In genomic region chr5:119357815-119358559, GRCh38 we compare ENCODE assay signal across 9 cellular contexts. TPM values are rescaled to one million over a fixed set of nuclear protein-coding genes. Genes with fewer than 3 reads are reported as not detected.
DNase-seq lines count a peak whose midpoint lies in the region; ATAC-seq and TF ChIP-seq lines count a peak whose summit lies in the region.
"Had no signal": no experiment of that assay in that cellular context is flagged by ENCODE, and none has a peak within 500 bp of the region (broad histone marks: within the 10 kb centered on the region; RNA-seq: fewer than 3 reads in every experiment).

No MANE protein-coding gene starts in this region.

- H3K27ac ChIP-seq in A673 (ENCODE audit: low read depth, low read length, poor library complexity, severe bottlenecking) = no peak overlapping the region
- H3K27ac ChIP-seq in naive thymus-derived CD4-positive, alpha-beta T cell (ENCODE audit: low read depth, low read length) = peak overlapping the region; percentile 55

- CTCF ChIA-PET in A673 (lab: Charles Lee) = no interaction called here
- CTCF ChIA-PET in naive thymus-derived CD4-positive, alpha-beta T cell (lab: Charles Lee) = interaction anchor here (0.6 to 1.7 kb wide), 5 partner anchors 17 to 370 kb away, joined by 3 to 4 read pairs (median 4); partner anchors contain the start of gene DTWD2

- no TSS peak for BruUV-seq in A673 (replicated peaks; lab: Mats Ljungman, UMichigan)

- H3K9me3 ChIP-seq in A673 (ENCODE audit: low read depth, low read length, poor library complexity, severe bottlenecking) = no peaks in the 10 kb centered on the region
- H3K9me3 ChIP-seq in naive thymus-derived CD4-positive, alpha-beta T cell (ENCODE audit: control insufficient read depth in 2 of 3, low read length in 3 of 3) = no peaks in the 10 kb centered on the region
- H3K9me3 ChIP-seq: Peyer's patch had no signal

- no peak for ATAC-seq in activated T-helper 17 cell treated with anti-CD3 and anti-CD28 coated beads, Interleukin-2, amount 50 U/mL, for 72 hours (replicated peaks)
- no peak for ATAC-seq in naive thymus-derived CD4-positive, alpha-beta T cell
- no peak for ATAC-seq in GM18858 (IDR thresholded peaks at IDR 0.05; ENCODE audit: unreplicated experiment)
- no peak for ATAC-seq in left ventricle myocardium superior
- no peak for ATAC-seq in HG02571 (IDR thresholded peaks at IDR 0.05; ENCODE audit: unreplicated experiment)

- H3K4me1 Mint-ChIP-seq in activated T-helper 17 cell treated with anti-CD3 and anti-CD28 coated beads, Interleukin-2, amount 50 U/mL, for 72 hours = peaks cover 52% of the 10 kb centered on the region
- H3K4me1 Mint-ChIP-seq in naive thymus-derived CD4-positive, alpha-beta T cell = peaks cover 76 to 100% (median 97%) of the 10 kb centered on the region in 7 donors

- no peak for TF ChIP-seq CTCF in A673 (conservative IDR thresholded peaks at IDR 0.05; ENCODE audit: low read depth, low read length)
- TF ChIP-seq CTCF in GM12865 (IDR thresholded peaks at IDR 0.05; ENCODE audit: insufficient read depth, low read depth, low read length, missing control alignments) = no peak

- H3K27me3 ChIP-seq in A673 (replicated peaks; ENCODE audit: insufficient read depth, low read depth, low read length, poor library complexity) = no peaks in the 10 kb centered on the region
- H3K27me3 ChIP-seq in naive thymus-derived CD4-positive, alpha-beta T cell (ENCODE audit: control insufficient read depth in 2 of 2, insufficient read depth in 2 of 2, low read length in 2 of 2) = no peaks in the 10 kb centered on the region
- H3K27me3 ChIP-seq: Peyer's patch had no signal

- peak; percentile 37 for DNase-seq in A673 (ENCODE audit: low spot score)
- no peak for DNase-seq in GM12865 (ENCODE audit: low read depth)
- DNase-seq in naive thymus-derived CD4-positive, alpha-beta T cell = no peak
- DNase-seq in left ventricle myocardium superior = no peak
- no peak for DNase-seq in A172 (ENCODE audit: low spot score)
- DNase-seq: Peyer's patch had no signal

- POLR2A ChIA-PET in A673 (lab: Charles Lee; ENCODE audit: low non-redundant PET) = no interaction called here
- POLR2A ChIA-PET in naive thymus-derived CD4-positive, alpha-beta T cell (lab: Charles Lee) = interaction anchor here (0.6 to 3.8 kb wide), 12 partner anchors 8 to 86 kb away, joined by 3 to 41 read pairs (median 6); no protein-coding TSS in a partner anchor

- H3K4me3 Mint-ChIP-seq in activated T-helper 17 cell treated with anti-CD3 and anti-CD28 coated beads, Interleukin-2, amount 50 U/mL, for 72 hours = peak overlapping the region; percentile 85
- peak overlapping the region; percentile 1 to 98 (median 89) for H3K4me3 Mint-ChIP-seq in naive thymus-derived CD4-positive, alpha-beta T cell

- H3K36me3 Mint-ChIP-seq in activated T-helper 17 cell treated with anti-CD3 and anti-CD28 coated beads, Interleukin-2, amount 50 U/mL, for 72 hours (ENCODE audit: low read depth) = peaks cover 84% of the 10 kb centered on the region
- H3K36me3 Mint-ChIP-seq in naive thymus-derived CD4-positive, alpha-beta T cell = peaks cover 0 to 24% (median 20%) of the 10 kb centered on the region in 5 donors

- peaks cover 47% of the 10 kb centered on the region for H3K4me1 ChIP-seq in A673 (ENCODE audit: insufficient read depth, low read length, poor library complexity, severe bottlenecking)
- H3K4me1 ChIP-seq in naive thymus-derived CD4-positive, alpha-beta T cell (ENCODE audit: control insufficient read depth in 2 of 2, insufficient read depth in 2 of 2, low read length in 2 of 2) = peaks cover 85 to 90% of the 10 kb centered on the region in 2 donors

- H3K36me3 ChIP-seq in A673 (ENCODE audit: insufficient read depth, low read length, poor library complexity, severe bottlenecking) = no peaks in the 10 kb centered on the region
- peaks cover 0 to 5% (median 0%) of the 10 kb centered on the region in 3 experiments for H3K36me3 ChIP-seq in naive thymus-derived CD4-positive, alpha-beta T cell (ENCODE audit: control insufficient read depth in 2 of 3, insufficient read depth in 3 of 3, low read length in 3 of 3)
- H3K36me3 ChIP-seq: Peyer's patch had no signal

- H3K4me3 ChIP-seq in A673 (ENCODE audit: low read depth, low read length, poor library complexity, severe bottlenecking) = no peak overlapping the region
- H3K4me3 ChIP-seq in GM12865 (ENCODE audit: low read depth, low read length) = peak overlapping the region; percentile 57
- no peak overlapping the region for H3K4me3 ChIP-seq in naive thymus-derived CD4-positive, alpha-beta T cell (ENCODE audit: low read length)

- intact Hi-C loops in A673 (cut with micrococcal nuclease; ENCODE audit: unreplicated experiment) (no loop called here), left ventricle myocardium superior (cut with micrococcal nuclease) (no loop called here)
- intact Hi-C loops in naive thymus-derived CD4-positive, alpha-beta T cell (cut with micrococcal nuclease) = loop anchor here (1.0 to 5.0 kb wide), 6 partner anchors 7 to 286 kb away; partner anchors contain the start of gene DMXL1 (in 1 of the 2)

- peak overlapping the region; percentile 92 for H3K27ac Mint-ChIP-seq in activated T-helper 17 cell treated with anti-CD3 and anti-CD28 coated beads, Interleukin-2, amount 50 U/mL, for 72 hours
- H3K27ac Mint-ChIP-seq in naive thymus-derived CD4-positive, alpha-beta T cell = peak overlapping the region; percentile 72 to 97 (median 91)

- H3K9me3 Mint-ChIP-seq in activated T-helper 17 cell treated with anti-CD3 and anti-CD28 coated beads, Interleukin-2, amount 50 U/mL, for 72 hours = no peaks in the 10 kb centered on the region
- peaks cover 0 to 1% (median 0%) of the 10 kb centered on the region in 11 donors for H3K9me3 Mint-ChIP-seq in naive thymus-derived CD4-positive, alpha-beta T cell

- no peaks in the 10 kb centered on the region for H3K27me3 Mint-ChIP-seq in activated T-helper 17 cell treated with anti-CD3 and anti-CD28 coated beads, Interleukin-2, amount 50 U/mL, for 72 hours
- H3K27me3 Mint-ChIP-seq in naive thymus-derived CD4-positive, alpha-beta T cell = no peaks in the 10 kb centered on the region

RNA-seq across cellular contexts. Expression of gene TNFAIP8, which starts 2.2 kb away (rescaled TPM):
- total RNA-seq in A673 (2021) (6.3 and 6.8 TPM in 2 replicates), left ventricle myocardium superior (16.3 TPM)
- 100 to 1,000 TPM; 129 to 170 TPM for total RNA-seq in activated T-helper 17 cell treated with anti-CD3 and anti-CD28 coated beads, Interleukin-2, amount 50 U/mL, for 72 hours
- total RNA-seq in naive thymus-derived CD4-positive, alpha-beta T cell = 100 to 1,000 TPM; 102 to 162 (median 130) TPM
- 100 to 1,000 TPM; 261 to 285 TPM for polyA plus RNA-seq in naive thymus-derived CD4-positive, alpha-beta T cell
- total RNA-seq in A172 (2014; rRNA removed; shearing (Covaris generic)) = 13.7 and 18.0 TPM in 2 replicates

Comparison
In these comparisons a context has a peak if more than half of its experiments do, and no peak if none do; other contexts are left out.
1. intact Hi-C loops: an anchor here in naive thymus-derived CD4-positive, alpha-beta T cell (1.0 to 5.0 kb wide); none called in A673 and left ventricle myocardium superior.